Comparison of ENCODE assay signal across 27 cellular contexts in the genomic region with DNA sequence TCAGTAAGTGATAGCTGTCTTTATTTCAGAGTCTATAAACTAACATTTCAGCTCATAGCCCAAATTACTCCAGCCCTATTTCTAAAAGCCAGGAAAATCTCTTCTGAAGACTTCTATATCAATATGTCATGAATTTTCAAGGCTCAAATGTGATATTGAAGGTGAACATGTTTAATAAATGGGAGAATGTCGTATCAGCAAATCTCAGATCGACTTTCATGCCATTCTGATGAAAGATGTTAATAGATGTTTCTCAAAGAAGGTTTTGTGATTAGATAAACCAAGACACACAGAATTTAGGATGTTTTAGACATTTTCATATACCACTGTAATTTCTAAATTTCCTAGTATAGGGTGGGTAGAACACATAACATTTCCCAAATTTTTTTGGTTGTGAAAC.
"Had no signal": no experiment of that assay in that cellular context is flagged by ENCODE, and none has a peak within 500 bp of the region (broad histone marks: within the 10 kb centered on the region; RNA-seq: fewer than 3 reads in every experiment).

No MANE protein-coding gene starts in this region.

- ATAC-seq: naive thymus-derived CD8-positive, alpha-beta T cell; natural killer cell treated with Interleukin-12 subunit alpha and Interleukin-12 subunit beta and Interleukin-15 and Interleukin-18, amount 100 ng/mL, for 72 hours; psoas muscle; right cardiac atrium; sciatic nerve; stimulated activated effector memory CD8-positive, alpha-beta T cell treated with anti-CD3 and anti-CD28 coated beads, Interleukin-12 subunit alpha, Interleukin-12 subunit beta, amount 100 ng/mL, for 72 hours; stimulated activated naive B cell treated with anti-CD40 and anti-IgM and Interleukin-4, amounts not matched to agents 10 μg/mL and 1 μg/mL and 100 μg/mL, for 72 hours had no signal

- FAIRE-seq: urothelium cell line had no signal

- H3K9me3 ChIP-seq: neutrophil, ovary, psoas muscle, stomach, thoracic aorta, thyroid gland, tibial nerve, upper lobe of left lung, vagina had no signal

- H2AFZ ChIP-seq: parathyroid adenoma had no signal

- H3K27ac ChIP-seq: neutrophil, ovary, parathyroid adenoma, psoas muscle, skin epidermis, stomach, thoracic aorta, thyroid gland, tibial nerve, upper lobe of left lung, vagina had no signal

- H3K36me3 ChIP-seq: neutrophil, ovary, stomach, thoracic aorta, thyroid gland, tibial nerve, upper lobe of left lung, vagina had no signal

- DNase-seq: naive thymus-derived CD8-positive, alpha-beta T cell; nephron progenitor cell; nucleus accumbens; ovary; posterior cingulate gyrus; psoas muscle; right cardiac atrium; stimulated activated CD4-positive, alpha-beta T cell treated with anti-CD3 and anti-CD28 coated beads, Interleukin-15, amount 100 ng/mL, for 24 hours; stimulated activated CD4-positive, alpha-beta T cell treated with anti-CD3 and anti-CD28 coated beads, Interleukin-2, amount 100 ng/mL, for 24 hours; stimulated activated CD4-positive, alpha-beta T cell treated with anti-CD3 and anti-CD28 coated beads, Interleukin-2, amount 100 ng/mL, for 48 hours; stimulated activated CD4-positive, alpha-beta T cell treated with anti-CD3 and anti-CD28 coated beads, Interleukin-4, amount 100 ng/mL, for 24 hours; stimulated activated naive B cell treated with anti-CD40 and anti-IgM and Interleukin-4, amounts not matched to agents 10 μg/mL and 1 μg/mL and 100 μg/mL, for 72 hours; stimulated activated naive CD4-positive, alpha-beta T cell treated with Interleukin-2 at 50 U/mL for 16 hours; stomach; thyroid gland; trophoblast cell; upper lobe of left lung had no signal

- H3K79me2 ChIP-seq: parathyroid adenoma had no signal

- H3K4me3 ChIP-seq: ovary, psoas muscle, skin epidermis, stomach, thoracic aorta, thyroid gland, tibial nerve, upper lobe of left lung, vagina had no signal

- H3K4me1 ChIP-seq: parathyroid adenoma, psoas muscle, stomach, thyroid gland, vagina had no signal

- H3K27me3 ChIP-seq: neutrophil, ovary, stomach, thyroid gland, tibial nerve, upper lobe of left lung, vagina had no signal

- H3K9ac ChIP-seq: parathyroid adenoma had no signal
